ENCODE assay signal across 19 cellular contexts in the genomic region with DNA sequence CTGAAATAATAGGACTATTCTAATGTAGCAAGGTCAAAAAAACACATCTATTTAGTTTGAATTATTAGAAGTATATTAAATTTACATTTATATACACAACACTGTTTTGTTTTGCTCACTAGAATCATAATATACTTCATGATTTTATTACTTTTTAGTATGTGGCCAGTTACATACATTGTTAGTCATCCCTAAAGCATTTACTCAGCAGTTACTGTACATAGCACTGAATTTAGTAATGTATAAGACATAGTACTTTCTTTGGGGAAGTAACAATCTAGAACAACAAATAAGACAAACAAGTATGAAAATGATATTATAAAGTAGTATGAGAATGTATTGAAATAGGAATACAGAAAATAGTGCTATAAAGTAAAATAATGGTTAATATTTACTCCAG. TPM values are rescaled to one million over a fixed set of nuclear protein-coding genes. Genes with fewer than 3 reads are reported as not detected.
DNase-seq lines count a peak whose midpoint lies in the region; ATAC-seq and TF ChIP-seq lines count a peak whose summit lies in the region.
"Had no signal": no experiment of that assay in that cellular context is flagged by ENCODE, and none has a peak within 500 bp of the region (broad histone marks: within the 10 kb centered on the region; RNA-seq: fewer than 3 reads in every experiment).

No MANE protein-coding gene starts in this region.

- no peak overlapping the region for H2BK5ac ChIP-seq in IMR-90 (ENCODE audit: low read depth, low read length, poor library complexity, severe bottlenecking)

- no peaks in the 10 kb centered on the region for H3K27me3 ChIP-seq in IMR-90 (ENCODE audit: control insufficient read depth, insufficient read depth, low read length)
- no peaks in the 10 kb centered on the region for H3K27me3 ChIP-seq in foreskin keratinocyte
- H3K27me3 ChIP-seq: Peyer's patch had no signal

- no peak overlapping the region for H3K4me3 ChIP-seq in AG04449 (ENCODE audit: low read depth, low read length)
- no peak overlapping the region for H3K4me3 ChIP-seq in IMR-90 (ENCODE audit: insufficient read depth, low read depth, low read length)
- no peak overlapping the region for H3K4me3 ChIP-seq in choroid plexus epithelial cell (ENCODE audit: low read depth, low read length)
- H3K4me3 ChIP-seq: A549, Peyer's patch had no signal

- POLR2A ChIA-PET in AG04449 (lab: Yijun Ruan, JAX) = no interaction called here
- POLR2A ChIA-PET in IMR-90 (lab: Charles Lee; ENCODE audit: unreplicated experiment) = no interaction called here

- 0 out of 2 replicates have a peak, but pooled peaks cover 1% of the 10 kb centered on the region for H3K36me3 ChIP-seq in IMR-90 (ENCODE audit: control insufficient read depth, insufficient read depth, low read length)
- H3K36me3 ChIP-seq: Peyer's patch had no signal

- no peak overlapping the region for H3K9ac ChIP-seq in IMR-90 (ENCODE audit: low read depth, low read length)
- H3K9ac ChIP-seq: KMS-11 had no signal

- no peak overlapping the region for H3K14ac ChIP-seq in IMR-90 (replicated peaks; ENCODE audit: low read depth, low read length)

- H3K9me1 ChIP-seq in IMR-90 (ENCODE audit: insufficient read depth, low read length) = no peaks in the 10 kb centered on the region

- H4K5ac ChIP-seq in IMR-90 (ENCODE audit: low read depth, low read length) = no peak overlapping the region

- H3K56ac ChIP-seq in IMR-90 (ENCODE audit: extremely low read depth, insufficient read depth, low read length) = no peak overlapping the region

- no peak overlapping the region for H4K91ac ChIP-seq in IMR-90 (ENCODE audit: insufficient read depth, low read depth, low read length)

- H4K20me1 ChIP-seq in IMR-90 (ENCODE audit: insufficient read depth, low read length) = no peaks in the 10 kb centered on the region

- H2AK5ac ChIP-seq in IMR-90 (ENCODE audit: low read depth, low read length) = no peak overlapping the region

- no peak overlapping the region for H3K4ac ChIP-seq in IMR-90 (ENCODE audit: low read depth, low read length)

- H2BK15ac ChIP-seq in IMR-90 (ENCODE audit: low read depth, low read length) = no peak overlapping the region

- H3K27ac ChIP-seq in IMR-90 (ENCODE audit: insufficient read depth, low read length) = no peak overlapping the region
- no peak overlapping the region for H3K27ac ChIP-seq in foreskin keratinocyte
- H3K27ac ChIP-seq: A549, C4-2B, KMS-11, Peyer's patch had no signal

- no TSS peak for BruUV-seq in IMR-90 (replicated peaks; lab: Mats Ljungman, UMichigan)

- dilution Hi-C loops in IMR-90 (cut with HindIII; ENCODE audit: low sequenced_read_pairs, unreplicated experiment) = no loop called here

- intact Hi-C loops in IMR-90 (cut with micrococcal nuclease) = no loop called here

- DNase-seq in AG04449 (ENCODE audit: low read depth, low spot score) (peak; percentile 44), IMR-90 (peak; percentile 56), choroid plexus epithelial cell (ENCODE audit: low read depth) (peak; percentile 42), foreskin keratinocyte (peak; percentile 1 to 44), GM20000 (ENCODE audit: low spot score) (no peak), A172 (ENCODE audit: low spot score) (no peak), NCI-H128 (lab: John Stamatoyannopoulos, UW; ENCODE audit: unreplicated experiment) (no peak)
- DNase-seq: DMS 273 treated with DMSO at 0.1 percent for 48 hours, NCI-H1048, NCI-H2081 treated with DMSO at 0.1 percent for 48 hours, NCI-H510A, Peyer's patch, SIG-M5 had no signal

- no peak overlapping the region for H2BK120ac ChIP-seq in IMR-90 (ENCODE audit: low read depth, low read length)

- H3K79me1 ChIP-seq in IMR-90 (ENCODE audit: low read depth in 1 of 2, low read length in 2 of 2) = no peaks in the 10 kb centered on the region

- no peaks in the 10 kb centered on the region for H3K9me3 ChIP-seq in IMR-90 (ENCODE audit: control insufficient read depth, insufficient read depth, low read length)
- H3K9me3 ChIP-seq: A549, Peyer's patch had no signal

- CTCF ChIA-PET in AG04449 (lab: Yijun Ruan, JAX) (interaction anchor here (1.0 kb wide), 1 partner anchor 13 kb away, joined by 3 read pairs; no protein-coding TSS in a partner anchor), IMR-90 (lab: Yijun Ruan, JAX) (no interaction called here)

- H4K8ac ChIP-seq in IMR-90 (ENCODE audit: low read depth in 2 of 2, low read length in 2 of 2) = no peak overlapping the region

- no peak overlapping the region for H3K4me2 ChIP-seq in IMR-90 (ENCODE audit: low read depth, low read length)
- H3K4me2 ChIP-seq: A549, KMS-11 had no signal

- TF ChIP-seq CTCF in AG04449 (IDR thresholded peaks at IDR 0.05; ENCODE audit: insufficient read depth, low read length, missing control alignments) = no peak
- TF ChIP-seq CTCF in IMR-90 (conservative IDR thresholded peaks at IDR 0.05; ENCODE audit: low read depth, low read length) = no peak
- TF ChIP-seq CTCF in choroid plexus epithelial cell (conservative IDR thresholded peaks at IDR 0.05; ENCODE audit: low read depth, low read length) = no peak
- TF ChIP-seq CTCF in foreskin keratinocyte (conservative IDR thresholded peaks at IDR 0.05) = no peak
- TF ChIP-seq CTCF in GM20000 (IDR thresholded peaks at IDR 0.05; ENCODE audit: extremely low read depth, missing control alignments) = no peak

- in situ Hi-C loops in IMR-90 (cut with MboI; ENCODE audit: low sequenced_read_pairs) = no loop called here

- H3K4me1 ChIP-seq in IMR-90 (ENCODE audit: control insufficient read depth, insufficient read depth, low read length) (peaks cover 3% of the 10 kb centered on the region; the same call in 1 of the 2 replicates), foreskin keratinocyte (peaks cover 9% of the 10 kb centered on the region)
- H3K4me1 ChIP-seq: A549, Peyer's patch had no signal

- H2AFZ ChIP-seq in IMR-90 (replicated peaks; ENCODE audit: low read length, poor library complexity) = no peak overlapping the region

- H3K18ac ChIP-seq in IMR-90 (ENCODE audit: low read depth, low read length) = no peak overlapping the region

- ATAC-seq in IMR-90 (ENCODE audit: low read depth) = peak; percentile 77
- ATAC-seq in foreskin keratinocyte = peak; percentile 81
- ATAC-seq in GM21390 (IDR thresholded peaks at IDR 0.05; ENCODE audit: unreplicated experiment) = no peak
- ATAC-seq: A549, HCT116, HepG2 had no signal

- H2BK20ac ChIP-seq in IMR-90 (ENCODE audit: low read depth, low read length) = no peak overlapping the region

- H3K23ac ChIP-seq in IMR-90 (ENCODE audit: low read depth, low read length) = no peak overlapping the region

- no peak overlapping the region for H2AK9ac ChIP-seq in IMR-90 (replicated peaks; ENCODE audit: low read depth, low read length, poor library complexity)

- TF ChIP-seq RAD21 in IMR-90 (IDR thresholded peaks at IDR 0.05; ENCODE audit: low read length) = no peak

- TF ChIP-seq POLR2A in IMR-90 (IDR thresholded peaks at IDR 0.05; ENCODE audit: low read depth, low read length) = no peak

TF ChIP-seq in IMR-90, 13 proteins besides CTCF, POLR2A, EP300 and RAD21:
- TF ChIP-seq MXI1 (IDR thresholded peaks at IDR 0.05; ENCODE audit: borderline replicate concordance, low read depth, low read length) = no peak
- TF ChIP-seq CEBPB (IDR thresholded peaks at IDR 0.05; ENCODE audit: low read depth, low read length) = no peak
- no peak for TF ChIP-seq MAZ (IDR thresholded peaks at IDR 0.05; ENCODE audit: borderline replicate concordance, low read depth, low read length)
- no peak for TF ChIP-seq CHD1 (IDR thresholded peaks at IDR 0.05; ENCODE audit: low read depth, low read length)
- no peak for TF ChIP-seq RCOR1 (IDR thresholded peaks at IDR 0.05; ENCODE audit: insufficient replicate concordance, low read length)
- TF ChIP-seq FOS (IDR thresholded peaks at IDR 0.05; ENCODE audit: low read depth, low read length) = no peak
- TF ChIP-seq NFE2L2 (IDR thresholded peaks at IDR 0.05; ENCODE audit: low read depth, low read length) = no peak
- TF ChIP-seq MAFK (IDR thresholded peaks at IDR 0.05; ENCODE audit: low read depth, low read length) = no peak
- TF ChIP-seq USF2 (IDR thresholded peaks at IDR 0.05; ENCODE audit: low read depth, low read length) = no peak
- TF ChIP-seq BHLHE40 (IDR thresholded peaks at IDR 0.05; ENCODE audit: low read depth, low read length) = no peak
- no peak for TF ChIP-seq SMC3 (IDR thresholded peaks at IDR 0.05; ENCODE audit: low read depth, low read length)
- TF ChIP-seq ELK1 (IDR thresholded peaks at IDR 0.05; ENCODE audit: borderline replicate concordance, low read depth, low read length) = no peak
- TF ChIP-seq RFX5 (IDR thresholded peaks at IDR 0.05; ENCODE audit: low read depth, low read length) = no peak

RNA-seq across cellular contexts. Expression of gene ERCC8, which starts 28.2 kb away (rescaled TPM):
- 29.2 and 36.7 TPM in 2 replicates for total RNA-seq in IMR-90 (2012; rRNA removed)
- polyA plus RNA-seq in IMR-90 (2012; rRNA removed) = 9.1 and 12.6 TPM in 2 replicates
- polyA plus RNA-seq in IMR-90 (2012; cell fraction: cytosol; rRNA removed) = 2.7 and 3.2 TPM in 2 replicates
- 1.7 and 9.5 TPM in 2 replicates for polyA plus RNA-seq in IMR-90 (2012; cell fraction: nucleus; rRNA removed; ENCODE audit: low replicate concordance)
- total RNA-seq in foreskin keratinocyte = 12.7 and 14.3 TPM in 2 replicates
- polyA plus RNA-seq in foreskin keratinocyte = 5.8 and 7.7 TPM in 2 replicates
- 13.1 and 29.2 TPM in 2 replicates for total RNA-seq in A172 (2014; rRNA removed; shearing (Covaris generic))

RNA-seq across cellular contexts. Expression of gene NDUFAF2, which starts 28.4 kb away (rescaled TPM):
- total RNA-seq in IMR-90 (2012; rRNA removed) (11.8 and 34.2 TPM in 2 replicates), foreskin keratinocyte (57.5 and 67.8 TPM in 2 replicates)
- polyA plus RNA-seq in IMR-90 (2012; rRNA removed) (24.7 and 27.2 TPM in 2 replicates), foreskin keratinocyte (103 and 110 TPM in 2 replicates)
- 5.5 and 5.7 TPM in 2 replicates for polyA plus RNA-seq in IMR-90 (2012; cell fraction: cytosol; rRNA removed)
- polyA plus RNA-seq in IMR-90 (2012; cell fraction: nucleus; rRNA removed; ENCODE audit: low replicate concordance) = 1.1 and 8.6 TPM in 2 replicates
- 59.5 and 74.3 TPM in 2 replicates for total RNA-seq in A172 (2014; rRNA removed; shearing (Covaris generic))

Comparison
In these comparisons a context has a peak if more than half of its experiments do, and no peak if none do; other contexts are left out.
1. DNase-seq: peak in AG04449 (single experiment), IMR-90 (single experiment), choroid plexus epithelial cell (single experiment) and foreskin keratinocyte (2 of 2); none in GM20000 (single experiment), A172 (single experiment) and NCI-H128 (single experiment).